Comparison of ENCODE assay signal across 15 cellular contexts in genomic region chr22:43113516-43114251, GRCh38. TPM values are rescaled to one million over a fixed set of nuclear protein-coding genes. Genes with fewer than 3 reads are reported as not detected.
DNase-seq lines count a peak whose midpoint lies in the region; ATAC-seq, FAIRE-seq and TF ChIP-seq lines count a peak whose summit lies in the region.
"Had no signal": no experiment of that assay in that cellular context is flagged by ENCODE, and none has a peak within 500 bp of the region (broad histone marks: within the 10 kb centered on the region; RNA-seq: fewer than 3 reads in every experiment).

No MANE protein-coding gene starts in this region.

- no peaks in the 10 kb centered on the region for H3K9me2 ChIP-seq in OCI-LY7 (ENCODE audit: insufficient read depth, low read length)

- no CpG with 5 or more reads among the region's 13 CpGs for WGBS in neuronal stem cell (ENCODE audit: extremely low coverage in 2 of 2, insufficient read length in 2 of 2, insufficient replicate concordance in 1 of 2), 2 donors

- peaks cover 30% of the 10 kb centered on the region for H3K27me3 Mint-ChIP-seq in T-helper 2 cell treated with Interferon-gamma antibody and Interleukin-4, amounts not matched to agents 5 μg/mL and 100 μg/mL, for 36 hours (ENCODE audit: low read depth)

- H3K9me3 Mint-ChIP-seq in T-helper 2 cell treated with Interferon-gamma antibody and Interleukin-4, amounts not matched to agents 5 μg/mL and 100 μg/mL, for 36 hours = no peaks in the 10 kb centered on the region
- H3K9me3 Mint-ChIP-seq: activated naive CD8-positive, alpha-beta T cell treated with anti-CD3 and anti-CD28 coated beads, Interleukin-2, amount 50 U/mL, for 24 hours; H9; naive B cell had no signal

- no peak overlapping the region for H2BK5ac ChIP-seq in neuronal stem cell (ENCODE audit: low read length)

- ATAC-seq in GM18868 (IDR thresholded peaks at IDR 0.05; ENCODE audit: unreplicated experiment) = no peak
- ATAC-seq: activated naive CD8-positive, alpha-beta T cell treated with anti-CD3 and anti-CD28 coated beads, Interleukin-2, amount 50 U/mL, for 24 hours had no signal

- POLR2A ChIA-PET in OCI-LY7 (lab: Charles Lee) = interaction anchor here (1.2 to 1.5 kb wide), 3 partner anchors 15 to 34 kb away, joined by 3 to 4 read pairs (median 3); no protein-coding TSS in a partner anchor

- H2AK5ac ChIP-seq in neuronal stem cell (ENCODE audit: low read depth, low read length) = no peak overlapping the region

- H3K4ac ChIP-seq in neuronal stem cell (ENCODE audit: low read length) = no peak overlapping the region

- H3K79me2 ChIP-seq in OCI-LY7 (ENCODE audit: insufficient read depth, low read depth, low read length) = peaks cover 76% of the 10 kb centered on the region

- CTCF ChIA-PET in OCI-LY7 (lab: Charles Lee; ENCODE audit: unreplicated experiment) = no interaction called here

- H3K27me3 ChIP-seq in neuronal stem cell (ENCODE audit: control insufficient read depth in 3 of 3, insufficient read depth in 3 of 3, low read depth in 1 of 3, low read length in 3 of 3) = peaks cover 12 to 44% (median 40%) of the 10 kb centered on the region in 3 experiments

- no peak for TF ChIP-seq CTCF in OCI-LY7 (conservative IDR thresholded peaks at IDR 0.05; ENCODE audit: low read length)

- no peak overlapping the region for H4K8ac ChIP-seq in neuronal stem cell (ENCODE audit: low read depth, low read length)

- H3K9ac ChIP-seq in neuronal stem cell (ENCODE audit: low read depth, low read length, poor library complexity) = no peak overlapping the region

- H2BK15ac ChIP-seq in neuronal stem cell (ENCODE audit: low read length) = no peak overlapping the region

- intact Hi-C loops in OCI-LY7 (cut with micrococcal nuclease; ENCODE audit: unreplicated experiment) = no loop called here

- H3K18ac ChIP-seq in neuronal stem cell (ENCODE audit: low read length) = no peak overlapping the region

- no peaks in the 10 kb centered on the region for H3K36me3 Mint-ChIP-seq in T-helper 2 cell treated with Interferon-gamma antibody and Interleukin-4, amounts not matched to agents 5 μg/mL and 100 μg/mL, for 36 hours (ENCODE audit: low read depth)
- H3K36me3 Mint-ChIP-seq: naive B cell had no signal

- H3K23ac ChIP-seq in neuronal stem cell (ENCODE audit: low read depth, low read length, poor library complexity) = no peak overlapping the region

- DNase-seq in COLO668 (lab: John Stamatoyannopoulos, UW; ENCODE audit: unreplicated experiment) (peak; percentile 76), GM12891 (ENCODE audit: insufficient read length, low spot score) (no peak), OCI-LY7 (ENCODE audit: low spot score) (peak; percentile 60), neuronal stem cell (ENCODE audit: low spot score) (no peak), NCI-H1694 (lab: John Stamatoyannopoulos, UW) (no peak)
- DNase-seq in T-helper 2 cell treated with Interferon-gamma antibody and Interleukin-4, amounts not matched to agents 5 μg/mL and 100 μg/mL, for 36 hours (ENCODE audit: low spot score) = no peak
- DNase-seq: activated naive CD8-positive, alpha-beta T cell treated with anti-CD3 and anti-CD28 coated beads, Interleukin-2, amount 50 U/mL, for 24 hours; DMS79 treated with DMSO at 0.1 percent for 48 hours; H9; Karpas-422; naive B cell; stimulated activated CD4-positive, alpha-beta T cell treated with anti-CD3 and anti-CD28 coated beads, Interleukin-12 subunit alpha, Interleukin-12 subunit beta, amount 100 ng/mL, for 4 hours; SW 1271 had no signal

- H2AFZ ChIP-seq in OCI-LY7 (ENCODE audit: low read length) (no peak overlapping the region), neuronal stem cell (ENCODE audit: low read length) (peak overlapping the region; percentile 14)

- H2BK12ac ChIP-seq in neuronal stem cell (ENCODE audit: low read length) = no peak overlapping the region

- no peak overlapping the region for H4K91ac ChIP-seq in neuronal stem cell (ENCODE audit: low read depth, low read length, poor library complexity)

- TSS peak; percentile 45 for BruUV-seq in OCI-LY7 (replicated peaks; lab: Mats Ljungman, UMichigan)

- no peak overlapping the region for H3K27ac Mint-ChIP-seq in T-helper 2 cell treated with Interferon-gamma antibody and Interleukin-4, amounts not matched to agents 5 μg/mL and 100 μg/mL, for 36 hours
- H3K27ac Mint-ChIP-seq: activated naive CD8-positive, alpha-beta T cell treated with anti-CD3 and anti-CD28 coated beads, Interleukin-2, amount 50 U/mL, for 24 hours; B cell; naive B cell had no signal

- peak overlapping the region; percentile 89 for H3K4me2 ChIP-seq in OCI-LY7 (ENCODE audit: low read length)
- H3K4me2 ChIP-seq in neuronal stem cell (ENCODE audit: insufficient read depth, low read length, poor library complexity, severe bottlenecking) = no peak overlapping the region

- H3K4me1 ChIP-seq in OCI-LY7 (ENCODE audit: insufficient read depth, low read length, poor library complexity, severe bottlenecking) (peaks cover 83% of the 10 kb centered on the region), neuronal stem cell (ENCODE audit: control insufficient read depth in 2 of 2, insufficient read depth in 1 of 2, low read depth in 1 of 2, low read length in 2 of 2) (peaks cover 11 to 18% of the 10 kb centered on the region in 2 donors)

- H3K9me3 ChIP-seq in OCI-LY7 (ENCODE audit: low read length) (no peaks in the 10 kb centered on the region), neuronal stem cell (replicated peaks in 1 of 2; ENCODE audit: control insufficient read depth in 2 of 2, insufficient read depth in 1 of 2, low read depth in 1 of 2, low read length in 2 of 2) (peaks cover 0 to 3% of the 10 kb centered on the region in 2 donors)

- no peak overlapping the region for H3K4me3 Mint-ChIP-seq in T-helper 2 cell treated with Interferon-gamma antibody and Interleukin-4, amounts not matched to agents 5 μg/mL and 100 μg/mL, for 36 hours
- H3K4me3 Mint-ChIP-seq: activated naive CD8-positive, alpha-beta T cell treated with anti-CD3 and anti-CD28 coated beads, Interleukin-2, amount 50 U/mL, for 24 hours; H9 had no signal

- no peak for TF ChIP-seq POLR2A in GM12891 (IDR thresholded peaks at IDR 0.05; ENCODE audit: low read depth, low read length)

- H3K27ac ChIP-seq in OCI-LY7 (ENCODE audit: low read depth, low read length, poor library complexity, severe bottlenecking) = peak overlapping the region; percentile 96
- H3K27ac ChIP-seq in neuronal stem cell (replicated peaks; ENCODE audit: low read length) = no peak overlapping the region

- no peak overlapping the region for H3K14ac ChIP-seq in neuronal stem cell (ENCODE audit: low read length)

- H3K4me3 ChIP-seq in OCI-LY7 (ENCODE audit: low read depth, low read length, poor library complexity, severe bottlenecking) = peak overlapping the region; percentile 97
- no peak overlapping the region for H3K4me3 ChIP-seq in neuronal stem cell (ENCODE audit: low read length in 2 of 2)

- no peak overlapping the region for H2BK120ac ChIP-seq in neuronal stem cell (ENCODE audit: low read depth, low read length)

- FAIRE-seq in GM12891 (lab: Jason Lieb, UNC) = peak; percentile 76

- peaks cover 63% of the 10 kb centered on the region for H3K36me3 ChIP-seq in OCI-LY7 (ENCODE audit: insufficient read depth, low read length)
- H3K36me3 ChIP-seq in neuronal stem cell (replicated peaks in 1 of 2; ENCODE audit: control insufficient read depth in 2 of 2, insufficient read depth in 2 of 2, low read length in 2 of 2) = no peaks in the 10 kb centered on the region

- no peaks in the 10 kb centered on the region for H4K20me1 ChIP-seq in OCI-LY7 (ENCODE audit: insufficient read depth, low read length)

- H3K79me1 ChIP-seq in neuronal stem cell (ENCODE audit: low read depth, low read length) = no peaks in the 10 kb centered on the region

- peaks cover 5% of the 10 kb centered on the region for H3K4me1 Mint-ChIP-seq in T-helper 2 cell treated with Interferon-gamma antibody and Interleukin-4, amounts not matched to agents 5 μg/mL and 100 μg/mL, for 36 hours (ENCODE audit: low read depth)

TF ChIP-seq in GM12891, 5 proteins besides CTCF, POLR2A, EP300 and RAD21:
- TF ChIP-seq SPI1 (IDR thresholded peaks at IDR 0.05; ENCODE audit: low read depth, low read length) (no peak), PAX5 (IDR thresholded peaks at IDR 0.05; ENCODE audit: insufficient read depth, low read length, severe bottlenecking) (no peak), TAF1 (IDR thresholded peaks at IDR 0.05; ENCODE audit: low read depth, low read length) (no peak), POU2F2 (IDR thresholded peaks at IDR 0.05; ENCODE audit: low read depth, low read length) (no peak), POLR2AphosphoS5 (IDR thresholded peaks at IDR 0.05; ENCODE audit: low read depth, low read length) (no peak)

RNA-seq across cellular contexts. Expression of gene BIK, which starts 3.1 kb away (rescaled TPM):
- 8.7 TPM for polyA plus RNA-seq in GM12891 (2012; ENCODE audit: low read depth, missing spikeins)
- 104 and 143 TPM in 2 replicates for total RNA-seq in OCI-LY7 (2014; rRNA removed; shearing (Covaris generic))
- 67.6 and 88.4 TPM in 2 replicates for total RNA-seq in OCI-LY7 (2022)
- 1.3 TPM for polyA plus RNA-seq in neuronal stem cell (2013, experiment 1 of 2)
- polyA plus RNA-seq in neuronal stem cell (2013, experiment 2 of 2) = 1.0 TPM

RNA-seq across cellular contexts. Expression of gene TTLL1, which starts 24.5 kb away (rescaled TPM):
- polyA plus RNA-seq in GM12891 (2012; ENCODE audit: low read depth, missing spikeins) = 5.2 TPM
- total RNA-seq in OCI-LY7 (2014; rRNA removed; shearing (Covaris generic)) = 5.5 and 5.8 TPM in 2 replicates
- total RNA-seq in OCI-LY7 (2022) = 7.1 and 9.9 TPM in 2 replicates
- polyA plus RNA-seq in neuronal stem cell (2013, experiment 1 of 2) = 18.5 TPM
- polyA plus RNA-seq in neuronal stem cell (2013, experiment 2 of 2) = 17.6 TPM

RNA-seq across cellular contexts. Expression of gene MCAT, which starts 29.5 kb away (rescaled TPM):
- polyA plus RNA-seq in GM12891 (2012; ENCODE audit: low read depth, missing spikeins) = 12.8 TPM
- total RNA-seq in OCI-LY7 (2014; rRNA removed; shearing (Covaris generic)) = 28.4 and 30.6 TPM in 2 replicates
- total RNA-seq in OCI-LY7 (2022) = 23.1 and 33.2 TPM in 2 replicates
- polyA plus RNA-seq in neuronal stem cell (2013, experiment 1 of 2) = 14.6 TPM
- polyA plus RNA-seq in neuronal stem cell (2013, experiment 2 of 2) = 12.4 TPM

RNA-seq across cellular contexts. Expression of gene TSPO, which starts 37.7 kb away (rescaled TPM):
- polyA plus RNA-seq in GM12891 (2012; ENCODE audit: low read depth, missing spikeins) = 5.6 TPM
- total RNA-seq in OCI-LY7 (2014; rRNA removed; shearing (Covaris generic)) = 47.1 and 59.6 TPM in 2 replicates
- 55.5 and 69.9 TPM in 2 replicates for total RNA-seq in OCI-LY7 (2022)
- polyA plus RNA-seq in neuronal stem cell (2013, experiment 1 of 2) = 13.7 TPM
- 13.8 TPM for polyA plus RNA-seq in neuronal stem cell (2013, experiment 2 of 2)

Comparison
In these comparisons a context has a peak if more than half of its experiments do, and no peak if none do; other contexts are left out.
1. DNase-seq: peak in COLO668 (single experiment) and OCI-LY7 (single experiment); none in GM12891 (single experiment), neuronal stem cell (single experiment), T-helper 2 cell treated with Interferon-gamma antibody and Interleukin-4, amounts not matched to agents 5 μg/mL and 100 μg/mL, for 36 hours (single experiment) and NCI-H1694 (single experiment).